18 cellular contexts compared by ENCODE assay signal in genomic region chr2:33040541-33040940, GRCh38.
A peak's percentile ranks its signal among the peaks of the same experiment; 100 is the strongest.
DNase-seq lines count a peak whose midpoint lies in the region; ATAC-seq and TF ChIP-seq lines count a peak whose summit lies in the region.
"Had no signal": no experiment of that assay in that cellular context is flagged by ENCODE, and none has a peak within 500 bp of the region (broad histone marks: within the 10 kb centered on the region; RNA-seq: fewer than 3 reads in every experiment).

No MANE protein-coding gene starts in this region.

- H3K9me3 Mint-ChIP-seq in stimulated activated memory B cell treated with anti-CD40 and anti-IgM and Interleukin-4, amounts not matched to agents 10 μg/mL and 1 μg/mL and 100 μg/mL, for 72 hours: peaks cover 3% of the 10 kb centered on the region
- H3K9me3 Mint-ChIP-seq in Calu3 (ENCODE audit: low read depth, unreplicated experiment): no peaks in the 10 kb centered on the region
- H3K9me3 Mint-ChIP-seq: CD4-positive, alpha-beta T cell had no signal

- DNase-seq in cardiac muscle cell (ENCODE audit: low read depth in 1 of 2, low spot score in 1 of 2) (no peak), right atrium auricular region (ENCODE audit: low spot score) (no peak), right lobe of liver (peak in 1 of 3 donors; percentile 59), GM10266 (ENCODE audit: extremely low spot score) (no peak), Calu3 (no peak), upper lobe of left lung (no peak)
- DNase-seq: AML-193; Caco-2; CD4-positive, alpha-beta T cell; DMS153; DMS79; GDM1; GOT3; H7 had no signal

- H3K4me3 ChIP-seq in cardiac muscle cell: no peak overlapping the region
- H3K4me3 ChIP-seq in right atrium auricular region: no peak overlapping the region
- no peak overlapping the region for H3K4me3 ChIP-seq in right lobe of liver
- no peak overlapping the region for H3K4me3 ChIP-seq in upper lobe of left lung
- H3K4me3 ChIP-seq: A549 had no signal

- TF ChIP-seq CTCF in cardiac muscle cell (IDR thresholded peaks at IDR 0.05; ENCODE audit: low read depth, low read length) (no peak), right atrium auricular region (IDR thresholded peaks at IDR 0.05) (no peak), right lobe of liver (IDR thresholded peaks at IDR 0.05) (no peak), GM10266 (IDR thresholded peaks at IDR 0.05; ENCODE audit: control insufficient read depth, insufficient read depth, low read depth, missing control alignments) (no peak), Calu3 (IDR thresholded peaks at IDR 0.05; ENCODE audit: unreplicated experiment) (no peak), upper lobe of left lung (IDR thresholded peaks at IDR 0.05) (no peak)

- ATAC-seq in right lobe of liver: peak in 3 of 4 donors; percentile 9 to 51 (median 46)
- ATAC-seq in stimulated activated memory B cell treated with anti-CD40 and anti-IgM and Interleukin-4, amounts not matched to agents 10 μg/mL and 1 μg/mL and 100 μg/mL, for 72 hours: peak; percentile 27
- no peak for ATAC-seq in upper lobe of left lung (ENCODE audit: low FRiP score in 2 of 2)

- CTCF ChIA-PET in Calu3 (lab: Charles Lee): no interaction called here

- no peak overlapping the region for H3K4me3 Mint-ChIP-seq in stimulated activated memory B cell treated with anti-CD40 and anti-IgM and Interleukin-4, amounts not matched to agents 10 μg/mL and 1 μg/mL and 100 μg/mL, for 72 hours
- no peak overlapping the region for H3K4me3 Mint-ChIP-seq in Calu3 (ENCODE audit: low read depth, unreplicated experiment)
- H3K4me3 Mint-ChIP-seq: CD4-positive, alpha-beta T cell had no signal

- H3K4me1 ChIP-seq in cardiac muscle cell (ENCODE audit: low read depth): peaks cover 8% of the 10 kb centered on the region
- H3K4me1 ChIP-seq in right atrium auricular region: peaks cover 0 to 11% of the 10 kb centered on the region in 2 donors
- peaks cover 0 to 24% (median 2%) of the 10 kb centered on the region in 4 donors for H3K4me1 ChIP-seq in right lobe of liver
- H3K4me1 ChIP-seq in upper lobe of left lung: no peaks in the 10 kb centered on the region
- H3K4me1 ChIP-seq: Caco-2 had no signal

- H3K36me3 Mint-ChIP-seq in stimulated activated memory B cell treated with anti-CD40 and anti-IgM and Interleukin-4, amounts not matched to agents 10 μg/mL and 1 μg/mL and 100 μg/mL, for 72 hours: no peaks in the 10 kb centered on the region
- no peaks in the 10 kb centered on the region for H3K36me3 Mint-ChIP-seq in Calu3 (ENCODE audit: insufficient read depth, unreplicated experiment)

- no TSS peak for BruUV-seq in Calu3 (replicated peaks; lab: Mats Ljungman, UMichigan)

- H3K36me3 ChIP-seq in cardiac muscle cell: no peaks in the 10 kb centered on the region
- no peaks in the 10 kb centered on the region for H3K36me3 ChIP-seq in right atrium auricular region
- no peaks in the 10 kb centered on the region for H3K36me3 ChIP-seq in right lobe of liver
- no peaks in the 10 kb centered on the region for H3K36me3 ChIP-seq in upper lobe of left lung

- no peak overlapping the region for H3K27ac Mint-ChIP-seq in stimulated activated memory B cell treated with anti-CD40 and anti-IgM and Interleukin-4, amounts not matched to agents 10 μg/mL and 1 μg/mL and 100 μg/mL, for 72 hours
- H3K27ac Mint-ChIP-seq in Calu3 (ENCODE audit: unreplicated experiment): no peak overlapping the region
- H3K27ac Mint-ChIP-seq: CD4-positive, alpha-beta T cell had no signal

- WGBS in right lobe of liver (ENCODE audit: insufficient coverage, low coverage, low lambda C conversion rate, missing lambda C conversion rate): 64% methylated on average over 4 of the region's 4 CpGs
- WGBS in upper lobe of left lung, 2 donors: 88 to 91% methylated on average over 4 of the region's 4 CpGs

- H3K27ac ChIP-seq in cardiac muscle cell (peak overlapping the region; percentile 73), right atrium auricular region (no peak overlapping the region), right lobe of liver (peak overlapping the region in 2 of 3 donors; percentile 11 to 76), upper lobe of left lung (no peak overlapping the region)
- H3K27ac ChIP-seq: 22Rv1, C4-2B had no signal

- no peaks in the 10 kb centered on the region for H3K4me1 Mint-ChIP-seq in stimulated activated memory B cell treated with anti-CD40 and anti-IgM and Interleukin-4, amounts not matched to agents 10 μg/mL and 1 μg/mL and 100 μg/mL, for 72 hours
- no peaks in the 10 kb centered on the region for H3K4me1 Mint-ChIP-seq in Calu3 (ENCODE audit: low read depth, unreplicated experiment)

- intact Hi-C loops in right lobe of liver (cut with DNase I): no loop called here
- intact Hi-C loops in Calu3 (cut with micrococcal nuclease; ENCODE audit: unreplicated experiment): no loop called here

- no peaks in the 10 kb centered on the region for H3K27me3 ChIP-seq in cardiac muscle cell
- H3K27me3 ChIP-seq in right atrium auricular region: no peaks in the 10 kb centered on the region
- no peaks in the 10 kb centered on the region for H3K27me3 ChIP-seq in right lobe of liver
- H3K27me3 ChIP-seq in upper lobe of left lung: no peaks in the 10 kb centered on the region

- no peak for TF ChIP-seq POLR2A in right lobe of liver (IDR thresholded peaks at IDR 0.05)
- no peak for TF ChIP-seq POLR2A in upper lobe of left lung (IDR thresholded peaks at IDR 0.05)

- no peaks in the 10 kb centered on the region for H3K9me3 ChIP-seq in cardiac muscle cell (ENCODE audit: low read depth)
- H3K9me3 ChIP-seq in right atrium auricular region: no peaks in the 10 kb centered on the region
- H3K9me3 ChIP-seq in right lobe of liver: no peaks in the 10 kb centered on the region
- no peaks in the 10 kb centered on the region for H3K9me3 ChIP-seq in upper lobe of left lung
- H3K9me3 ChIP-seq: A549, Caco-2 had no signal

- peaks cover 17% of the 10 kb centered on the region for H3K27me3 Mint-ChIP-seq in stimulated activated memory B cell treated with anti-CD40 and anti-IgM and Interleukin-4, amounts not matched to agents 10 μg/mL and 1 μg/mL and 100 μg/mL, for 72 hours
- no peaks in the 10 kb centered on the region for H3K27me3 Mint-ChIP-seq in Calu3 (ENCODE audit: unreplicated experiment)
- H3K27me3 Mint-ChIP-seq: CD4-positive, alpha-beta T cell had no signal

- TF ChIP-seq EP300 in upper lobe of left lung (IDR thresholded peaks at IDR 0.05): no peak

Comparison
In these comparisons a context has a peak if more than half of its experiments do, and no peak if none do; other contexts are left out.
1. H3K27ac ChIP-seq: peak in cardiac muscle cell (single experiment) and right lobe of liver (2 of 3); none in right atrium auricular region (0 of 2) and upper lobe of left lung (0 of 4).
2. ATAC-seq: peak in right lobe of liver (3 of 4) and stimulated activated memory B cell treated with anti-CD40 and anti-IgM and Interleukin-4, amounts not matched to agents 10 μg/mL and 1 μg/mL and 100 μg/mL, for 72 hours (single experiment); none in upper lobe of left lung (0 of 2).